ENCODE assay signal across 10 cellular contexts in the genomic region with DNA sequence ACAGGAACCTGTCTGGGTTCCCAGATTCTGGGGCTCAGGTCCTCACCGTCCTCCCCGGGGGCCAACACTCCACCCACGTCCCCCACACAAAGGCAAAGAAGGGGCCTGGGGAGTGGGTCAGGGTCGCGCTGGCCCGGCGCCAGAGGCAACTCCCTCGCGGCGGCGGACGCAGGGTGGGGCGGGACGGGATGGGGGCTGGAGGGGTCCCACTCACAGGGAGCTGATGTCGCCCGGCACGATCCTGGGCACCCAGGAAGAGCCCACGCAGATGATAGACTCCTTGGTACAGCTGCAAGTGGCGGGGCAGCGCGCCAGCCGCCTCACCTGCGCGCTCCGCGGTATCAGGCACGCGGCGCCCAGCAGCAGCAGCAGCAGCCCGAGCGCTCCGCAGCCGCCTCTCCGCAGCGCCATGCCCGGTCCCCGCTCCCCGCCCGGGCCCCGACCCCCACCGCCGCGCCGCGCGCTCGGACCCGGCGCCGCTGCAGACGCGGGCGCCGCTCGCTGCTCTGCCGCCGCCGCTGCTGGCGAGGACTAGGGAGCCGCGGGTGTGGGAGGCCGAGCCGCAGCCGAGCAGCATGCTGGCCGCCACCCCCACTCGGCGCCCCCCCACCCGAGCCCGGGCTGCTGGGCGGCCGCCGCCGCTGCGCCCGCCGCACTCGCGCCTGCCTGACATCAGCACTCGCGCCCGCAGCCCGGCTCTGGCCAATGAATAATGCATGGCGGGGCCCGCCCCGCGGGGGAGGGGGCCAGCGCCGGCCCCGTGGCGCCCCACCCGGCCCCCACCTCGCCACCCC. TPM values are rescaled to one million over a fixed set of nuclear protein-coding genes. Genes with fewer than 3 reads are reported as not detected.
DNase-seq lines count a peak whose midpoint lies in the region; ATAC-seq and TF ChIP-seq lines count a peak whose summit lies in the region.
"Had no signal": no experiment of that assay in that cellular context is flagged by ENCODE, and none has a peak within 500 bp of the region (broad histone marks: within the 10 kb centered on the region; RNA-seq: fewer than 3 reads in every experiment).

A gene with protein sequence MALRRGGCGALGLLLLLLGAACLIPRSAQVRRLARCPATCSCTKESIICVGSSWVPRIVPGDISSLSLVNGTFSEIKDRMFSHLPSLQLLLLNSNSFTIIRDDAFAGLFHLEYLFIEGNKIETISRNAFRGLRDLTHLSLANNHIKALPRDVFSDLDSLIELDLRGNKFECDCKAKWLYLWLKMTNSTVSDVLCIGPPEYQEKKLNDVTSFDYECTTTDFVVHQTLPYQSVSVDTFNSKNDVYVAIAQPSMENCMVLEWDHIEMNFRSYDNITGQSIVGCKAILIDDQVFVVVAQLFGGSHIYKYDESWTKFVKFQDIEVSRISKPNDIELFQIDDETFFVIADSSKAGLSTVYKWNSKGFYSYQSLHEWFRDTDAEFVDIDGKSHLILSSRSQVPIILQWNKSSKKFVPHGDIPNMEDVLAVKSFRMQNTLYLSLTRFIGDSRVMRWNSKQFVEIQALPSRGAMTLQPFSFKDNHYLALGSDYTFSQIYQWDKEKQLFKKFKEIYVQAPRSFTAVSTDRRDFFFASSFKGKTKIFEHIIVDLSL (minus strand): TSS at position 664 of the 794 bp plus-strand sequence. CDS start 253 bp downstream, at position 411.

- peak within 1 kb of the TSS; percentile 71 for H3K4me2 ChIP-seq in osteoblast (ENCODE audit: insufficient read depth, low read length)

- no peaks in the 10 kb centered on the region for H3K79me2 ChIP-seq in osteoblast (ENCODE audit: insufficient read depth, low read length)

- H4K20me1 ChIP-seq in osteoblast (ENCODE audit: insufficient read depth, low read length), result no peaks in the 10 kb centered on the region

- DNase-seq in NCI-H2171 treated with DMSO at 0.1 percent for 48 hours (lab: John Stamatoyannopoulos, UW), result peak; percentile 3
- no peak for DNase-seq in NCI-H2171 (lab: John Stamatoyannopoulos, UW)
- no peak for DNase-seq in RWPE2 (ENCODE audit: low spot score)
- DNase-seq in head of caudate nucleus, result peak in 39 of 42 donors; percentile 19 to 80 (median 46)
- DNase-seq in osteoblast (ENCODE audit: insufficient read length, low spot score, missing footprints), result peak; percentile 93
- no peak for DNase-seq in T-helper 1 cell
- DNase-seq in cortex of kidney (lab: John Stamatoyannopoulos, UW), result no peak
- DNase-seq in activated CD4-positive, CD25-positive, alpha-beta regulatory T cell (lab: John Stamatoyannopoulos, UW), result no peak
- DNase-seq: CD4-positive, CD25-positive, alpha-beta regulatory T cell had no signal

- H3K36me3 ChIP-seq in RWPE2 (ENCODE audit: low read depth) (no peaks in the 10 kb centered on the region), osteoblast (ENCODE audit: insufficient read depth, low read length) (no peaks in the 10 kb centered on the region)
- H3K36me3 ChIP-seq: SJSA1 had no signal

- H3K27ac ChIP-seq in RWPE2 (ENCODE audit: poor library complexity, severe bottlenecking) (no peak within 1 kb of the TSS), osteoblast (ENCODE audit: low read depth, low read length) (no peak within 1 kb of the TSS)
- H3K27ac ChIP-seq: SJSA1 had no signal

- peak within 1 kb of the TSS; percentile 29 for H2AFZ ChIP-seq in osteoblast (ENCODE audit: low read length)

- intact Hi-C loops in head of caudate nucleus (cut with DNase I), result no loop called here

- ATAC-seq in RWPE2 (ENCODE audit: low read depth), result peak; percentile 43; the same call in 1 of the 3 replicates

- H3K9me3 ChIP-seq in RWPE2 (ENCODE audit: severe bottlenecking), result no peaks in the 10 kb centered on the region
- no peaks in the 10 kb centered on the region for H3K9me3 ChIP-seq in osteoblast (ENCODE audit: low read depth, low read length)
- H3K9me3 ChIP-seq: SJSA1 had no signal

- H3K4me1 ChIP-seq in RWPE2 (ENCODE audit: insufficient read depth, poor library complexity, severe bottlenecking), result no peaks in the 10 kb centered on the region
- peaks cover 3% of the 10 kb centered on the region for H3K4me1 ChIP-seq in osteoblast (ENCODE audit: insufficient read depth, low read length)
- H3K4me1 ChIP-seq: SJSA1 had no signal

- peaks cover 52% of the 10 kb centered on the region for H3K27me3 ChIP-seq in RWPE2 (ENCODE audit: insufficient read depth, poor library complexity, severe bottlenecking)
- H3K27me3 ChIP-seq in osteoblast (ENCODE audit: insufficient read depth, low read length), result peaks cover 53% of the 10 kb centered on the region

- H3K4me3 ChIP-seq in RWPE2 (ENCODE audit: severe bottlenecking) (peak within 1 kb of the TSS; percentile 30), osteoblast (ENCODE audit: insufficient read depth, low read length) (peak within 1 kb of the TSS; percentile 56)
- H3K4me3 ChIP-seq: SJSA1 had no signal

- TF ChIP-seq CTCF in RWPE2 (IDR thresholded peaks at IDR 0.05; ENCODE audit: poor library complexity, severe bottlenecking) (no peak), osteoblast (IDR thresholded peaks at IDR 0.05; ENCODE audit: extremely low read depth, low read depth, low read length) (no peak)

RNA-seq across cellular contexts. Expression of the gene that starts here (rescaled TPM):
- total RNA-seq in osteoblast, result under 0.01 TPM in 2 replicates
- total RNA-seq: CD4-positive, CD25-positive, alpha-beta regulatory T cell; SJSA1 had no signal

Comparison
In these comparisons a context has a peak if more than half of its experiments do, and no peak if none do; other contexts are left out.
1. DNase-seq: peak in NCI-H2171 treated with DMSO at 0.1 percent for 48 hours (single experiment) and head of caudate nucleus (39 of 42); none in NCI-H2171 (single experiment), RWPE2 (single experiment), T-helper 1 cell (0 of 5), cortex of kidney (single experiment) and activated CD4-positive, CD25-positive, alpha-beta regulatory T cell (0 of 4).
2. Peak in DNase-seq, H3K4me3 ChIP-seq and H3K4me2 ChIP-seq in osteoblast; RNA of the gene not detected or under 1 TPM.